Comparison of ENCODE assay signal across 8 cellular contexts in genomic region chr6:42984001-42984923, GRCh38. TPM values are rescaled to one million over a fixed set of nuclear protein-coding genes. Genes with fewer than 3 reads are reported as not detected.
A peak's percentile ranks its signal among the peaks of the same experiment; 100 is the strongest.
DNase-seq lines count a peak whose midpoint lies in the region; ATAC-seq lines count a peak whose summit lies in the region.

Gene PPP2R5D, plus strand, starts transcription at chr6:42984570. Its CDS starts 108 bp downstream, at chr6:42984678.

- peaks cover 23% of the 10 kb centered on the region for H3K36me3 Mint-ChIP-seq in activated CD4-positive, alpha-beta T cell treated with anti-CD3 and anti-CD28 coated beads, Interleukin-2, amount 10 ng/mL, durations not matched to agents 7 days and 5 days (ENCODE audit: low read depth)

- intact Hi-C loops in left colon (cut with DNase I, micrococcal nuclease), result no loop called here

- peaks cover 22% of the 10 kb centered on the region for H3K36me3 ChIP-seq in BLaER1

- H3K9me3 ChIP-seq in BLaER1, result no peaks in the 10 kb centered on the region

- CTCF ChIA-PET in activated CD4-positive, alpha-beta T cell treated with anti-CD3 and anti-CD28 coated beads, Interleukin-2, amount 10 ng/mL, durations not matched to agents 7 days and 5 days (lab: Charles Lee), result interaction anchor here (0.8 to 1.7 kb wide), 6 partner anchors 12 to 69 kb away, joined by 3 to 5 read pairs (median 4); partner anchors contain the start of genes CNPY3, CUL7, KLHDC3 and MEA1

- peaks cover 61% of the 10 kb centered on the region for H3K4me1 Mint-ChIP-seq in activated CD4-positive, alpha-beta T cell treated with anti-CD3 and anti-CD28 coated beads, Interleukin-2, amount 10 ng/mL, durations not matched to agents 7 days and 5 days

- H3K4me1 ChIP-seq in BLaER1, result peaks cover 55% of the 10 kb centered on the region

- peak within 1 kb of the TSS; percentile 95 for H3K4me2 ChIP-seq in BLaER1

- H3K4me3 ChIP-seq in BLaER1, result peak within 1 kb of the TSS; percentile 90

- H3K27ac Mint-ChIP-seq in activated CD4-positive, alpha-beta T cell treated with anti-CD3 and anti-CD28 coated beads, Interleukin-2, amount 10 ng/mL, durations not matched to agents 7 days and 5 days, result peak within 1 kb of the TSS; percentile 93

- no peaks in the 10 kb centered on the region for H3K27me3 Mint-ChIP-seq in activated CD4-positive, alpha-beta T cell treated with anti-CD3 and anti-CD28 coated beads, Interleukin-2, amount 10 ng/mL, durations not matched to agents 7 days and 5 days

- no peaks in the 10 kb centered on the region for H3K27me3 ChIP-seq in BLaER1

- H3K27ac ChIP-seq in BLaER1, result peak within 1 kb of the TSS; percentile 92

- peak within 1 kb of the TSS; percentile 93 for H3K4me3 Mint-ChIP-seq in activated CD4-positive, alpha-beta T cell treated with anti-CD3 and anti-CD28 coated beads, Interleukin-2, amount 10 ng/mL, durations not matched to agents 7 days and 5 days

- POLR2A ChIA-PET in activated CD4-positive, alpha-beta T cell treated with anti-CD3 and anti-CD28 coated beads, Interleukin-2, amount 10 ng/mL, durations not matched to agents 7 days and 5 days (lab: Charles Lee), result interaction anchor here (0.9 to 1.3 kb wide), 2 partner anchors 54 to 75 kb away, joined by 4 to 5 read pairs; partner anchors contain the start of genes CNPY3, KLC4 and MRPL2

- DNase-seq in NCI-H69 (lab: John Stamatoyannopoulos, UW) (peak; percentile 100), cortex of kidney (lab: John Stamatoyannopoulos, UW) (peak; percentile 31), left colon (peak; percentile 97 to 98)
- peak; percentile 99 for DNase-seq in activated CD4-positive, alpha-beta T cell treated with anti-CD3 and anti-CD28 coated beads, Interleukin-2, amount 10 ng/mL, durations not matched to agents 7 days and 5 days
- DNase-seq in stimulated activated CD4-positive, alpha-beta T cell treated with anti-CD3 and anti-CD28 coated beads, Interleukin-1b, Interleukin-23, amount 100 ng/mL, for 48 hours, result peak; percentile 98

- H3K9ac ChIP-seq in BLaER1, result peak within 1 kb of the TSS; percentile 91

- peak; percentile 91 for ATAC-seq in GM19328 (IDR thresholded peaks at IDR 0.05; ENCODE audit: unreplicated experiment)
- peak; percentile 88 for ATAC-seq in HG03520 (IDR thresholded peaks at IDR 0.05; ENCODE audit: unreplicated experiment)
- peak; percentile 93 for ATAC-seq in left colon

- H4K20me1 ChIP-seq in BLaER1, result peaks cover 42% of the 10 kb centered on the region

- H3K9me3 Mint-ChIP-seq in activated CD4-positive, alpha-beta T cell treated with anti-CD3 and anti-CD28 coated beads, Interleukin-2, amount 10 ng/mL, durations not matched to agents 7 days and 5 days, result no peaks in the 10 kb centered on the region

RNA-seq across cellular contexts. Expression of gene PPP2R5D, which starts in this region (rescaled TPM):
- 10 to 100 TPM; 62.0 to 68.1 TPM for total RNA-seq in activated CD4-positive, alpha-beta T cell treated with anti-CD3 and anti-CD28 coated beads, Interleukin-2, amount 10 ng/mL, durations not matched to agents 7 days and 5 days
- 10 to 100 TPM; 33.7 to 36.4 TPM for total RNA-seq in left colon

Comparison
In these comparisons a context has a peak if more than half of its experiments do, and no peak if none do; other contexts are left out.
1. Peak in every context shown above with its lines: DNase-seq, ATAC-seq, H3K4me3 ChIP-seq and H3K27ac ChIP-seq.
2. DNase-seq: peak in every context shown above with its lines; median percentile 100 in NCI-H69; 99 in activated CD4-positive, alpha-beta T cell treated with anti-CD3 and anti-CD28 coated beads, Interleukin-2, amount 10 ng/mL, durations not matched to agents 7 days and 5 days; 98 in stimulated activated CD4-positive, alpha-beta T cell treated with anti-CD3 and anti-CD28 coated beads, Interleukin-1b, Interleukin-23, amount 100 ng/mL, for 48 hours; 98 in left colon; 31 in cortex of kidney.